8 cellular contexts compared by ENCODE assay signal in genomic region chr22:45101828-45102227, GRCh38.
DNase-seq lines count a peak whose midpoint lies in the region; ATAC-seq lines count a peak whose summit lies in the region.

No MANE protein-coding gene starts in this region.

- DNase-seq in NCI-H2081 (lab: John Stamatoyannopoulos, UW): peak; percentile 35 to 57
- no peak for DNase-seq in NCI-H2081 treated with DMSO at 0.1 percent for 48 hours (lab: John Stamatoyannopoulos, UW)
- DNase-seq in LHCN-M2 (ENCODE audit: low read depth): peak; percentile 73
- peak; percentile 90 for DNase-seq in SK-N-DZ (ENCODE audit: low spot score)
- peak; percentile 49 for DNase-seq in midbrain (lab: John Stamatoyannopoulos, UW)

- ATAC-seq in esophagus mucosa (peak; percentile 44), GM21717 (IDR thresholded peaks at IDR 0.05; ENCODE audit: unreplicated experiment) (no peak), HG02970 (IDR thresholded peaks at IDR 0.05; ENCODE audit: low FRiP score, unreplicated experiment) (no peak)
